In the genomic region with DNA sequence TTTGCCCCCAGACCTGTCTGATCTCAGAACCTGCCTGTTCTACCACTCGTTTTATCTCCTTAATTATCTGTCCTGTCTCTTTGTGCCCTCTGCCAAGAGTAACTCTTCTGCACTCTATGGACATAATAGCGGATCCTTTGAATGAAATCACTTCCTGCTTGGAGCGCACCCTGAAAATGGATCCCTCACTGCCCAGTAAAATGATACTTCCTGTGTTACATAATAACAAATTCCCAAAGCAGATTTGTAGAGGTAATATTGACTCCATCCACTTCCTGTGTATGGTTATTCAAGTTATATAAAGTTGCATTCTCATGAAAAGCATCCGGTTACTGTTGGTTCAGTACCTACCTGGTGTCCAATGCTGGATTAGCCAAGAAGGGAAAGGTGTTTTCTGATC, we compare ENCODE assay signal across 20 cellular contexts.
DNase-seq lines count a peak whose midpoint lies in the region; ATAC-seq and TF ChIP-seq lines count a peak whose summit lies in the region.
"Had no signal": no experiment of that assay in that cellular context is flagged by ENCODE, and none has a peak within 500 bp of the region (broad histone marks: within the 10 kb centered on the region; RNA-seq: fewer than 3 reads in every experiment).

No MANE protein-coding gene starts in this region.

- POLR2A ChIA-PET in HCT116 (lab: Charles Lee): no interaction called here

- CTCF ChIA-PET in HCT116 (lab: Charles Lee): interaction anchor here (1.3 kb wide), 1 partner anchor 12 kb away, joined by 3 read pairs; no protein-coding TSS in a partner anchor

- BruUV-seq in HCT116 (replicated peaks; lab: Mats Ljungman, UMichigan): no TSS peak

- DNase-seq in A172 (ENCODE audit: low spot score): peak; percentile 14
- DNase-seq in HCT116 (ENCODE audit: low read depth, low spot score): peak; percentile 21
- DNase-seq in RKO (ENCODE audit: low spot score): peak; percentile 35
- peak; percentile 17 for DNase-seq in islet precursor cell
- DNase-seq in globus pallidus (ENCODE audit: low spot score): no peak
- DNase-seq: activated naive CD4-positive, alpha-beta T cell treated with Interleukin-2 at 50 U/mL for 16 hours; dorsolateral prefrontal cortex; heart left ventricle; left cardiac atrium; NCI-H1930; T-helper 2 cell; uterus had no signal

- ATAC-seq in HCT116: peak; percentile 61
- ATAC-seq in HG02840 (IDR thresholded peaks at IDR 0.05; ENCODE audit: low FRiP score, unreplicated experiment): no peak
- ATAC-seq in GM18858 (IDR thresholded peaks at IDR 0.05; ENCODE audit: unreplicated experiment): no peak
- ATAC-seq in HG02763 (IDR thresholded peaks at IDR 0.05; ENCODE audit: unreplicated experiment): no peak
- ATAC-seq: activated CD4-positive, CD25-positive, alpha-beta regulatory T cell treated with anti-CD3 and anti-CD28 coated beads, Interleukin-2, amount 50 U/mL, for 24 hours; heart left ventricle; Right ventricle myocardium inferior had no signal

- H3K9ac ChIP-seq in HCT116 (ENCODE audit: low read length): no peak overlapping the region
- H3K9ac ChIP-seq: parathyroid adenoma had no signal

- TF ChIP-seq CTCF in HCT116 (IDR thresholded peaks at IDR 0.05 in 2 of 3, conservative IDR thresholded peaks at IDR 0.05 in 1 of 3; ENCODE audit: borderline replicate concordance in 1 of 3, insufficient read depth in 1 of 3, low read depth in 2 of 3, low read length in 2 of 3): no peak

- RAD21 ChIA-PET in HCT116 (lab: Charles Lee; ENCODE audit: low non-redundant PET in 1 of 2, low total read pairs in 2 of 2, uncharacterized antibody in 2 of 2, unreplicated experiment in 2 of 2): no interaction called here

- no peaks in the 10 kb centered on the region for H3K79me2 ChIP-seq in HCT116 (ENCODE audit: insufficient read depth, low read length)
- H3K79me2 ChIP-seq: parathyroid adenoma had no signal

- no peak for TF ChIP-seq POLR2A in HCT116 (IDR thresholded peaks at IDR 0.05; ENCODE audit: borderline replicate concordance, extremely low read depth, insufficient read depth, insufficient read length)

- TF ChIP-seq RAD21 in HCT116 (IDR thresholded peaks at IDR 0.05; ENCODE audit: low read depth): no peak

- H3K9me3 ChIP-seq in HCT116 (ENCODE audit: control insufficient read depth in 1 of 2, insufficient read depth in 1 of 2, low read depth in 1 of 2, low read length in 2 of 2): no peaks in the 10 kb centered on the region
- H3K9me3 ChIP-seq: Caco-2, esophagus muscularis mucosa, heart left ventricle, uterus had no signal

- H3K4me2 ChIP-seq in HCT116 (ENCODE audit: low read length): peak overlapping the region; percentile 31; the same call in 1 of the 2 replicates

- peaks cover 0 to 3% of the 10 kb centered on the region in 2 experiments; a peak in 1 of 4 replicates for H3K4me1 ChIP-seq in HCT116 (ENCODE audit: control insufficient read depth in 1 of 2, insufficient read depth in 2 of 2, low read length in 2 of 2)
- H3K4me1 ChIP-seq: Caco-2, parathyroid adenoma, uterus had no signal

- no peaks in the 10 kb centered on the region for H3K9me2 ChIP-seq in HCT116 (ENCODE audit: insufficient read depth)

- no peaks in the 10 kb centered on the region for H3K36me3 ChIP-seq in HCT116 (ENCODE audit: control insufficient read depth in 1 of 2, insufficient read depth in 2 of 2, low read length in 2 of 2)
- H3K36me3 ChIP-seq: esophagus muscularis mucosa, heart left ventricle, uterus had no signal

- no peak overlapping the region for H3K4me3 ChIP-seq in HCT116 (replicated peaks in 1 of 2; ENCODE audit: low read depth in 1 of 2, low read length in 2 of 2)
- H3K4me3 ChIP-seq: dorsolateral prefrontal cortex, esophagus muscularis mucosa, heart left ventricle, uterus had no signal

- no peaks in the 10 kb centered on the region for H4K20me1 ChIP-seq in HCT116 (ENCODE audit: insufficient read depth)

- peak overlapping the region; percentile 99 for H2AFZ ChIP-seq in HCT116 (ENCODE audit: low read depth, low read length, poor library complexity, severe bottlenecking)
- H2AFZ ChIP-seq: parathyroid adenoma had no signal

- H3K27ac ChIP-seq in HCT116 (ENCODE audit: low read depth, low read length): no peak overlapping the region
- H3K27ac ChIP-seq: parathyroid adenoma, uterus had no signal

- H3K27me3 ChIP-seq in HCT116 (ENCODE audit: insufficient read depth, low read length): no peaks in the 10 kb centered on the region
- H3K27me3 ChIP-seq: esophagus muscularis mucosa, heart left ventricle, uterus had no signal

- intact Hi-C loops in HCT116 (cut with micrococcal nuclease): no loop called here

TF ChIP-seq in HCT116, 20 proteins besides CTCF, POLR2A, EP300 and RAD21:
- TF ChIP-seq SRF (IDR thresholded peaks at IDR 0.05; ENCODE audit: low read depth) (peak; percentile 62; the same call in 1 of the 2 replicates), POLR2AphosphoS5 (IDR thresholded peaks at IDR 0.05; ENCODE audit: low read depth, low read length) (no peak), REST (IDR thresholded peaks at IDR 0.05; ENCODE audit: low read depth) (no peak), EGR1 (IDR thresholded peaks at IDR 0.05; ENCODE audit: low read depth) (no peak), TCF7L2 (IDR thresholded peaks at IDR 0.05; ENCODE audit: borderline replicate concordance, extremely low read depth, insufficient read depth, insufficient read length) (peak; percentile 58), ZFX (IDR thresholded peaks at IDR 0.05) (no peak), CBX3 (IDR thresholded peaks at IDR 0.05; ENCODE audit: low read depth) (peak; percentile 64; the same call in 1 of the 2 replicates), CEBPB (IDR thresholded peaks at IDR 0.05; ENCODE audit: low read depth) (peak; percentile 52), JUND (IDR thresholded peaks at IDR 0.05) (no peak), SP1 (IDR thresholded peaks at IDR 0.05; ENCODE audit: low read depth) (no peak), ELF1 (IDR thresholded peaks at IDR 0.05; ENCODE audit: borderline replicate concordance, low read depth) (peak; percentile 75), FOSL1 (IDR thresholded peaks at IDR 0.05; ENCODE audit: low read depth) (no peak), SIN3A (IDR thresholded peaks at IDR 0.05; ENCODE audit: low read depth) (no peak), EZH2 (IDR thresholded peaks at IDR 0.05) (no peak), EZH2phosphoT487 (IDR thresholded peaks at IDR 0.05; ENCODE audit: borderline replicate concordance) (no peak), ZNF274 (IDR thresholded peaks at IDR 0.05; ENCODE audit: low read depth, low read length) (no peak), YY1 (IDR thresholded peaks at IDR 0.05; ENCODE audit: extremely low read depth, insufficient replicate concordance, low read depth, low read length) (no peak), MAX (IDR thresholded peaks at IDR 0.05) (no peak)
- TF ChIP-seq, protein P1, sequence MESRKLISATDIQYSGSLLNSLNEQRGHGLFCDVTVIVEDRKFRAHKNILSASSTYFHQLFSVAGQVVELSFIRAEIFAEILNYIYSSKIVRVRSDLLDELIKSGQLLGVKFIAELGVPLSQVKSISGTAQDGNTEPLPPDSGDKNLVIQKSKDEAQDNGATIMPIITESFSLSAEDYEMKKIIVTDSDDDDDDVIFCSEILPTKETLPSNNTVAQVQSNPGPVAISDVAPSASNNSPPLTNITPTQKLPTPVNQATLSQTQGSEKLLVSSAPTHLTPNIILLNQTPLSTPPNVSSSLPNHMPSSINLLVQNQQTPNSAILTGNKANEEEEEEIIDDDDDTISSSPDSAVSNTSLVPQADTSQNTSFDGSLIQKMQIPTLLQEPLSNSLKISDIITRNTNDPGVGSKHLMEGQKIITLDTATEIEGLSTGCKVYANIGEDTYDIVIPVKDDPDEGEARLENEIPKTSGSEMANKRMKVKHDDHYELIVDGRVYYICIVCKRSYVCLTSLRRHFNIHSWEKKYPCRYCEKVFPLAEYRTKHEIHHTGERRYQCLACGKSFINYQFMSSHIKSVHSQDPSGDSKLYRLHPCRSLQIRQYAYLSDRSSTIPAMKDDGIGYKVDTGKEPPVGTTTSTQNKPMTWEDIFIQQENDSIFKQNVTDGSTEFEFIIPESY (IDR thresholded peaks at IDR 0.05; ENCODE audit: extremely low read depth, insufficient replicate concordance, low read length): no peak
- TF ChIP-seq, protein P2, sequence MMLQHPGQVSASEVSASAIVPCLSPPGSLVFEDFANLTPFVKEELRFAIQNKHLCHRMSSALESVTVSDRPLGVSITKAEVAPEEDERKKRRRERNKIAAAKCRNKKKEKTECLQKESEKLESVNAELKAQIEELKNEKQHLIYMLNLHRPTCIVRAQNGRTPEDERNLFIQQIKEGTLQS (IDR thresholded peaks at IDR 0.05): no peak
